In genomic region chr3:193946945-193947344, GRCh38 we compare ENCODE assay signal across 14 cellular contexts.
A peak's percentile ranks its signal among the peaks of the same experiment; 100 is the strongest.
DNase-seq lines count a peak whose midpoint lies in the region; ATAC-seq and TF ChIP-seq lines count a peak whose summit lies in the region.
"Had no signal": no experiment of that assay in that cellular context is flagged by ENCODE, and none has a peak within 500 bp of the region (broad histone marks: within the 10 kb centered on the region; RNA-seq: fewer than 3 reads in every experiment).

No MANE protein-coding gene starts in this region.

- H3F3A ChIP-seq in PC-9 (ENCODE audit: insufficient read depth, low read depth) = peaks cover 4% of the 10 kb centered on the region; the same call in 1 of the 2 replicates

- no peaks in the 10 kb centered on the region for H3K9me3 ChIP-seq in PC-9 (ENCODE audit: insufficient read depth, low read depth)
- H3K9me3 ChIP-seq: lower lobe of right lung, right atrium auricular region had no signal

- POLR2A ChIA-PET in PC-9 (lab: Charles Lee; ENCODE audit: unreplicated experiment) = interaction anchor here (0.6 kb wide), 1 partner anchor 324 kb away, joined by 4 read pairs; no protein-coding TSS in a partner anchor

- H2AFZ ChIP-seq in PC-9 = no peak overlapping the region

- TF ChIP-seq CTCF in PC-9 (conservative IDR thresholded peaks at IDR 0.05) = no peak

- peaks cover 16% of the 10 kb centered on the region for H3K4me1 ChIP-seq in PC-9 (replicated peaks; ENCODE audit: insufficient read depth)
- H3K4me1 ChIP-seq: lower lobe of right lung, right atrium auricular region had no signal

- peak; percentile 71 for DNase-seq in H4 (ENCODE audit: low spot score)
- peak; percentile 98 for DNase-seq in NCI-H2029 treated with DMSO at 0.1 percent for 48 hours (lab: John Stamatoyannopoulos, UW)
- peak; percentile 83 to 87 for DNase-seq in PC-9
- no peak for DNase-seq in left colon
- DNase-seq in NCI-H524 (lab: John Stamatoyannopoulos, UW) = no peak
- no peak for DNase-seq in putamen (ENCODE audit: low spot score)
- DNase-seq: EL; foreskin fibroblast; lower lobe of right lung; stimulated activated CD4-positive, alpha-beta T cell treated with anti-CD3 and anti-CD28 coated beads, Interleukin-2, amount 100 ng/mL, for 48 hours; SW 1271 had no signal

- H3K9me2 ChIP-seq in PC-9 (ENCODE audit: insufficient read depth) = no peaks in the 10 kb centered on the region

- no peaks in the 10 kb centered on the region for H4K20me1 ChIP-seq in PC-9 (ENCODE audit: insufficient read depth)

- ATAC-seq in left colon (peak; percentile 72), HG03432 (IDR thresholded peaks at IDR 0.05; ENCODE audit: unreplicated experiment) (no peak)
- ATAC-seq: GM12878, lower lobe of right lung had no signal

- H3K36me3 ChIP-seq in PC-9 (ENCODE audit: low read depth) = no peaks in the 10 kb centered on the region
- H3K36me3 ChIP-seq: lower lobe of right lung, right atrium auricular region had no signal

- CTCF ChIA-PET in PC-9 (lab: Charles Lee) = interaction anchor here (0.6 to 0.7 kb wide), 2 partner anchors 19 to 43 kb away, joined by 3 to 4 read pairs; no protein-coding TSS in a partner anchor

- intact Hi-C loops in PC-9 (cut with micrococcal nuclease; ENCODE audit: unreplicated experiment) = loop anchor here (1.0 to 10.0 kb wide), 11 partner anchors 24 to 1052 kb away; partner anchors contain the start of gene HES1
- intact Hi-C loops in left colon (cut with DNase I, micrococcal nuclease) = no loop called here

- no peak overlapping the region for H3K4me3 ChIP-seq in PC-9
- H3K4me3 ChIP-seq: GM12878, lower lobe of right lung, right atrium auricular region had no signal

- no TSS peak for BruUV-seq in PC-9 (replicated peaks; lab: Mats Ljungman, UMichigan)

- peak overlapping the region; percentile 3; the same call in 1 of the 2 replicates for H3K4me2 ChIP-seq in PC-9

- H3K27ac ChIP-seq in PC-9 = no peak overlapping the region
- H3K27ac ChIP-seq: lower lobe of right lung, right atrium auricular region had no signal

- no peaks in the 10 kb centered on the region for H3K27me3 ChIP-seq in PC-9 (ENCODE audit: insufficient read depth, low read depth)
- H3K27me3 ChIP-seq: right atrium auricular region had no signal

- no peaks in the 10 kb centered on the region for H3K79me2 ChIP-seq in PC-9 (ENCODE audit: low read depth)

Comparison
In these comparisons a context has a peak if more than half of its experiments do, and no peak if none do; other contexts are left out.
1. DNase-seq: peak in H4 (single experiment), NCI-H2029 treated with DMSO at 0.1 percent for 48 hours (single experiment) and PC-9 (2 of 2); none in left colon (0 of 2), NCI-H524 (0 of 2) and putamen (single experiment).